In genomic region chr13:88895261-88895941, GRCh38 we compare ENCODE assay signal across 18 cellular contexts.
DNase-seq lines count a peak whose midpoint lies in the region; ATAC-seq and TF ChIP-seq lines count a peak whose summit lies in the region.
"Had no signal": no experiment of that assay in that cellular context is flagged by ENCODE, and none has a peak within 500 bp of the region (broad histone marks: within the 10 kb centered on the region; RNA-seq: fewer than 3 reads in every experiment).

No MANE protein-coding gene starts in this region.

- H2AFZ ChIP-seq in Karpas-422 (ENCODE audit: low read length) = peak overlapping the region; percentile 90; the same call in 1 of the 2 replicates

- no peaks in the 10 kb centered on the region for H3K9me2 ChIP-seq in Karpas-422 (replicated peaks; ENCODE audit: insufficient read depth, low read length)

- no peak for TF ChIP-seq POLR2A in thyroid gland (IDR thresholded peaks at IDR 0.05)

- no peak for ATAC-seq in GM19035 (IDR thresholded peaks at IDR 0.05; ENCODE audit: unreplicated experiment)
- ATAC-seq in HG03378 (IDR thresholded peaks at IDR 0.05; ENCODE audit: unreplicated experiment) = no peak

- H3K4me1 ChIP-seq in Karpas-422 (ENCODE audit: low read length) (no peaks in the 10 kb centered on the region), thyroid gland (peaks cover 0 to 16% of the 10 kb centered on the region in 2 donors)

- no peaks in the 10 kb centered on the region for H4K20me1 ChIP-seq in Karpas-422 (ENCODE audit: insufficient read depth, low read depth, low read length)

- H3K9me3 ChIP-seq in Karpas-422 (ENCODE audit: low read length) (peaks cover 7% of the 10 kb centered on the region), thyroid gland (no peaks in the 10 kb centered on the region)

- no peak overlapping the region for H3K4me2 ChIP-seq in Karpas-422 (ENCODE audit: low read depth, low read length, poor library complexity, severe bottlenecking)

- no peaks in the 10 kb centered on the region for H3K27me3 ChIP-seq in Karpas-422 (ENCODE audit: low read length)
- no peaks in the 10 kb centered on the region for H3K27me3 ChIP-seq in thyroid gland

- no peak overlapping the region for H3K9ac ChIP-seq in Karpas-422 (ENCODE audit: low read length)

- no peaks in the 10 kb centered on the region; the same call in 1 of the 2 replicates for H3K36me3 ChIP-seq in Karpas-422 (ENCODE audit: insufficient read depth, low read length)
- H3K36me3 ChIP-seq in thyroid gland = no peaks in the 10 kb centered on the region

- H3K27ac ChIP-seq in Karpas-422 (ENCODE audit: low read length) (no peak overlapping the region), thyroid gland (peak overlapping the region in 2 of 3 donors; percentile 29 to 31)
- H3K27ac ChIP-seq: 22Rv1 had no signal

- TF ChIP-seq CTCF in thyroid gland (IDR thresholded peaks at IDR 0.05) = no peak

- no peaks in the 10 kb centered on the region for H3K79me2 ChIP-seq in Karpas-422 (ENCODE audit: low read length)

- intact Hi-C loops in thyroid gland (cut with DNase I) = no loop called here

- 91 to 100% methylated on average over 3 to 6 of the region's 6 CpGs for WGBS in thyroid gland, 2 donors

- H3K4me3 ChIP-seq in Karpas-422 (ENCODE audit: low read length) (no peak overlapping the region), thyroid gland (replicated peaks in 1 of 3) (no peak overlapping the region)
- H3K4me3 ChIP-seq: GM12878 had no signal

- DNase-seq in DMS 273 (lab: John Stamatoyannopoulos, UW; ENCODE audit: unreplicated experiment) = peak; percentile 0
- no peak for DNase-seq in DMS 273 treated with DMSO at 0.1 percent for 48 hours (lab: John Stamatoyannopoulos, UW)
- DNase-seq in Karpas-422 = no peak
- peak; percentile 3 for DNase-seq in iPS-NIHi11 (ENCODE audit: low spot score)
- DNase-seq in thyroid gland = no peak
- DNase-seq in activated T-cell treated with anti-CD3 and anti-CD28 coated beads, Interleukin-2, amount 50 U/mL, for 1 hour = no peak
- DNase-seq: Calu3; CD4-positive, alpha-beta T cell; DMS79 treated with DMSO at 0.1 percent for 48 hours; GOT3; NCI-H1417; NCI-H1930; NCI-H2171 treated with DMSO at 0.1 percent for 48 hours; NCI-H748 treated with DMSO at 0.1 percent for 48 hours had no signal

Comparison
In these comparisons a context has a peak if more than half of its experiments do, and no peak if none do; other contexts are left out.
1. DNase-seq: peak in DMS 273 (single experiment) and iPS-NIHi11 (single experiment); none in DMS 273 treated with DMSO at 0.1 percent for 48 hours (single experiment), Karpas-422 (single experiment), thyroid gland (0 of 2) and activated T-cell treated with anti-CD3 and anti-CD28 coated beads, Interleukin-2, amount 50 U/mL, for 1 hour (single experiment).